ENCODE assay signal across 8 cellular contexts in genomic region chr12:40946612-40947194, GRCh38.
DNase-seq lines count a peak whose midpoint lies in the region; ATAC-seq, FAIRE-seq and TF ChIP-seq lines count a peak whose summit lies in the region.

No MANE protein-coding gene starts in this region.

- intact Hi-C loops in ovary (cut with DNase I): loop anchor here in 3 of 4 donors (10.0 kb wide), 1 partner anchor 1078 kb away; no protein-coding TSS in a partner anchor
- intact Hi-C loops in activated naive CD4-positive, alpha-beta T cell treated with anti-CD3 and anti-CD28 coated beads for 36 hours (cut with micrococcal nuclease): loop anchor here (1.0 to 10.0 kb wide), 5 partner anchors 316 to 1628 kb away; no protein-coding TSS in a partner anchor

- TF ChIP-seq EP300 in ovary (IDR thresholded peaks at IDR 0.05): no peak

- peak; percentile 49 for DNase-seq in CD1c-positive myeloid dendritic cell (ENCODE audit: extremely low spot score)
- peak; percentile 58 for DNase-seq in GM23248
- DNase-seq in NCI-H82 treated with DMSO at 0.1 percent for 48 hours (lab: John Stamatoyannopoulos, UW; ENCODE audit: unreplicated experiment): peak; percentile 31
- no peak for DNase-seq in ovary
- no peak for DNase-seq in activated CD8-positive, alpha-beta memory T cell treated with anti-CD3 and anti-CD28 coated beads, Interleukin-2, amount 10 ng/mL, durations not matched to agents 7 days and 5 days
- DNase-seq in activated naive CD4-positive, alpha-beta T cell treated with anti-CD3 and anti-CD28 coated beads for 36 hours: no peak
- no peak for DNase-seq in NK-92 treated with Interleukin-12 subunit alpha and Interleukin-12 subunit beta, amount 100 ng/mL, for 24 hours (lab: John Stamatoyannopoulos, UW)

- ATAC-seq in activated CD8-positive, alpha-beta memory T cell treated with anti-CD3 and anti-CD28 coated beads, Interleukin-2, amount 10 ng/mL, durations not matched to agents 7 days and 5 days: no peak

- FAIRE-seq in endometrium (lab: Jason Lieb, UNC): peak; percentile 99

- CTCF ChIA-PET in activated CD8-positive, alpha-beta memory T cell treated with anti-CD3 and anti-CD28 coated beads, Interleukin-2, amount 10 ng/mL, durations not matched to agents 7 days and 5 days (lab: Charles Lee): interaction anchor here (1.0 to 1.6 kb wide), 4 partner anchors 22 to 1078 kb away, joined by 3 to 6 read pairs (median 4); no protein-coding TSS in a partner anchor
- CTCF ChIA-PET in activated naive CD4-positive, alpha-beta T cell treated with anti-CD3 and anti-CD28 coated beads for 36 hours (lab: Charles Lee): interaction anchor here (0.6 to 1.7 kb wide), 7 partner anchors 17 to 1078 kb away, joined by 3 to 5 read pairs (median 4); no protein-coding TSS in a partner anchor

- 9 to 12% methylated on average over 1 of the region's 1 CpG for WGBS in GM23248 (ENCODE audit: low coverage in 1 of 2, low lambda C conversion rate in 2 of 2, missing lambda C conversion rate in 2 of 2), 2 experiments
- 1 to 4% (median 1%) methylated on average over 1 of the region's 1 CpG for WGBS in ovary, 3 donors

- H3K9me3 Mint-ChIP-seq in activated CD8-positive, alpha-beta memory T cell treated with anti-CD3 and anti-CD28 coated beads, Interleukin-2, amount 10 ng/mL, durations not matched to agents 7 days and 5 days (ENCODE audit: low read depth): no peaks in the 10 kb centered on the region
- H3K9me3 Mint-ChIP-seq in activated naive CD4-positive, alpha-beta T cell treated with anti-CD3 and anti-CD28 coated beads for 36 hours: no peaks in the 10 kb centered on the region

- no peaks in the 10 kb centered on the region for H3K4me1 ChIP-seq in GM23248 (ENCODE audit: insufficient read depth)
- no peaks in the 10 kb centered on the region for H3K4me1 ChIP-seq in ovary (ENCODE audit: insufficient read depth)

- H3K4me2 ChIP-seq in GM23248 (ENCODE audit: unreplicated experiment): no peak overlapping the region

- H3K9me3 ChIP-seq in GM23248 (ENCODE audit: low read depth) (no peaks in the 10 kb centered on the region), ovary (no peaks in the 10 kb centered on the region)

- H3K79me2 ChIP-seq in GM23248 (ENCODE audit: insufficient read depth): no peaks in the 10 kb centered on the region

- no peaks in the 10 kb centered on the region for H4K20me1 ChIP-seq in GM23248 (ENCODE audit: insufficient read depth)

- H3F3A ChIP-seq in GM23248 (ENCODE audit: insufficient read depth): no peaks in the 10 kb centered on the region

- TF ChIP-seq CTCF in ovary (IDR thresholded peaks at IDR 0.05): peak in 2 of 3 donors; percentile 39 to 69

- no peak overlapping the region for H3K4me3 ChIP-seq in GM23248
- H3K4me3 ChIP-seq in ovary: no peak overlapping the region

- H3K36me3 Mint-ChIP-seq in activated CD8-positive, alpha-beta memory T cell treated with anti-CD3 and anti-CD28 coated beads, Interleukin-2, amount 10 ng/mL, durations not matched to agents 7 days and 5 days: no peaks in the 10 kb centered on the region
- no peaks in the 10 kb centered on the region for H3K36me3 Mint-ChIP-seq in activated naive CD4-positive, alpha-beta T cell treated with anti-CD3 and anti-CD28 coated beads for 36 hours (ENCODE audit: low read depth)

- H2AFZ ChIP-seq in GM23248: no peak overlapping the region

- H3K27ac Mint-ChIP-seq in activated CD8-positive, alpha-beta memory T cell treated with anti-CD3 and anti-CD28 coated beads, Interleukin-2, amount 10 ng/mL, durations not matched to agents 7 days and 5 days: no peak overlapping the region
- no peak overlapping the region for H3K27ac Mint-ChIP-seq in activated naive CD4-positive, alpha-beta T cell treated with anti-CD3 and anti-CD28 coated beads for 36 hours

- in situ Hi-C loops in GM23248 (cut with MboI): no loop called here

- H3K27me3 ChIP-seq in GM23248 (replicated peaks; ENCODE audit: insufficient read depth): no peaks in the 10 kb centered on the region
- H3K27me3 ChIP-seq in ovary: no peaks in the 10 kb centered on the region

- no peaks in the 10 kb centered on the region for H3K9me2 ChIP-seq in GM23248 (ENCODE audit: insufficient read depth)

- no peak overlapping the region for H3K27ac ChIP-seq in GM23248
- H3K27ac ChIP-seq in ovary: no peak overlapping the region

- no peaks in the 10 kb centered on the region for H3K4me1 Mint-ChIP-seq in activated CD8-positive, alpha-beta memory T cell treated with anti-CD3 and anti-CD28 coated beads, Interleukin-2, amount 10 ng/mL, durations not matched to agents 7 days and 5 days
- no peaks in the 10 kb centered on the region for H3K4me1 Mint-ChIP-seq in activated naive CD4-positive, alpha-beta T cell treated with anti-CD3 and anti-CD28 coated beads for 36 hours (ENCODE audit: low read depth)

- no peak for TF ChIP-seq POLR2A in ovary (IDR thresholded peaks at IDR 0.05)

- no peaks in the 10 kb centered on the region for H3K36me3 ChIP-seq in GM23248 (ENCODE audit: low read depth)
- H3K36me3 ChIP-seq in ovary: no peaks in the 10 kb centered on the region

- H3K4me3 Mint-ChIP-seq in activated CD8-positive, alpha-beta memory T cell treated with anti-CD3 and anti-CD28 coated beads, Interleukin-2, amount 10 ng/mL, durations not matched to agents 7 days and 5 days: no peak overlapping the region
- no peak overlapping the region for H3K4me3 Mint-ChIP-seq in activated naive CD4-positive, alpha-beta T cell treated with anti-CD3 and anti-CD28 coated beads for 36 hours

- no peak overlapping the region for H3K9ac ChIP-seq in GM23248

- peaks cover 4% of the 10 kb centered on the region for H3K27me3 Mint-ChIP-seq in activated CD8-positive, alpha-beta memory T cell treated with anti-CD3 and anti-CD28 coated beads, Interleukin-2, amount 10 ng/mL, durations not matched to agents 7 days and 5 days
- H3K27me3 Mint-ChIP-seq in activated naive CD4-positive, alpha-beta T cell treated with anti-CD3 and anti-CD28 coated beads for 36 hours (ENCODE audit: low read depth): peaks cover 9% of the 10 kb centered on the region

Comparison
In these comparisons a context has a peak if more than half of its experiments do, and no peak if none do; other contexts are left out.
1. DNase-seq: peak in CD1c-positive myeloid dendritic cell (single experiment), GM23248 (single experiment) and NCI-H82 treated with DMSO at 0.1 percent for 48 hours (single experiment); none in ovary (0 of 5), activated CD8-positive, alpha-beta memory T cell treated with anti-CD3 and anti-CD28 coated beads, Interleukin-2, amount 10 ng/mL, durations not matched to agents 7 days and 5 days (single experiment), activated naive CD4-positive, alpha-beta T cell treated with anti-CD3 and anti-CD28 coated beads for 36 hours (single experiment) and NK-92 treated with Interleukin-12 subunit alpha and Interleukin-12 subunit beta, amount 100 ng/mL, for 24 hours (single experiment).